8 cellular contexts compared by ENCODE assay signal in the genomic region with DNA sequence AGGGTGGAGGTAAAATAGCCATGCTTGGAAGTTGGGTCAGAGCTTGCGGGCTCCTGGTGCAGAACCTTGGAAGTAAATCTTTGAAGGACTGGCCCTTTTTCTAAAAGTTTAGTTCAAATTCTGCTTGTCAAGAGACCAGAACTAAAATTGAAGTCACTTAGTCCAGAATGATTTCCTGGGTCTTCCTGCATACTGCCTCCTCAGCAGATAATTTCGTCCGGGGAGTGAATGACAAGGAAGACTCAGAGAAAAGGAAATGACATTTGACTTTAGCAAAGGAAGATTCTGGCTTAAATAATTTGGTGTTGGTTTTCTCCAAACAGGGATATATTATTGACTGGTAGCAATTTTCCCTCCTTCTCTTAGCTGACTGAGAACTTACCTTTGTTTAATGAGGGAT. TPM values are rescaled to one million over a fixed set of nuclear protein-coding genes. Genes with fewer than 3 reads are reported as not detected.
DNase-seq lines count a peak whose midpoint lies in the region; ATAC-seq, FAIRE-seq and TF ChIP-seq lines count a peak whose summit lies in the region.

No MANE protein-coding gene starts in this region.

- H2AFZ ChIP-seq in K562 (ENCODE audit: low read depth, low read length) (no peak overlapping the region), mesenchymal stem cell (ENCODE audit: low read depth, low read length) (no peak overlapping the region)

- H4K8ac ChIP-seq in mesenchymal stem cell (ENCODE audit: low read length): no peak overlapping the region

- no peak overlapping the region for H3K23ac ChIP-seq in mesenchymal stem cell (ENCODE audit: low read length in 2 of 2)

- POLR2A ChIA-PET in K562 (lab: Yijun Ruan, JAX): interaction anchor here (0.9 to 1.1 kb wide), 3 partner anchors 8 to 273 kb away, joined by 3 to 4 read pairs (median 4); no protein-coding TSS in a partner anchor
- POLR2A ChIA-PET in HEK293T (lab: Yijun Ruan, JAX): no interaction called here

- H2BK15ac ChIP-seq in mesenchymal stem cell (ENCODE audit: low read depth, poor library complexity, severe bottlenecking): no peak overlapping the region

- no peaks in the 10 kb centered on the region for H3K27me3 ChIP-seq in left ventricle myocardium inferior (ENCODE audit: low read depth)
- peaks cover 0 to 7% of the 10 kb centered on the region in 2 experiments; a peak in 1 of 5 replicates for H3K27me3 ChIP-seq in K562 (ENCODE audit: control insufficient read depth in 2 of 2, insufficient read depth in 2 of 2, low read length in 2 of 2)
- no peaks in the 10 kb centered on the region for H3K27me3 ChIP-seq in mesenchymal stem cell (ENCODE audit: control insufficient read depth in 1 of 2, insufficient read depth in 1 of 2, low read length in 2 of 2)

- no peak for TF ChIP-seq RAD21 in K562 (CRISPR knock-in tag; conservative IDR thresholded peaks at IDR 0.05 in 1 of 2, IDR thresholded peaks at IDR 0.05 in 1 of 2)

- no peak for FAIRE-seq in K562 (lab: Jason Lieb, UNC)

- no peak overlapping the region for H3K18ac ChIP-seq in mesenchymal stem cell (ENCODE audit: low read depth in 1 of 2, low read length in 2 of 2)

- no peak overlapping the region for H3K4ac ChIP-seq in mesenchymal stem cell (ENCODE audit: low read depth in 1 of 2, low read length in 2 of 2)

- H3K4me3 ChIP-seq in left ventricle myocardium inferior (peak overlapping the region; percentile 100), K562 (peak overlapping the region; percentile 89), mesenchymal stem cell (ENCODE audit: insufficient read depth in 1 of 2, low read depth in 1 of 2, low read length in 2 of 2) (peak overlapping the region in 1 of 2 experiments; percentile 99), urinary bladder (ENCODE audit: low read depth, low read length) (peak overlapping the region; percentile 75)

- peaks cover 13% of the 10 kb centered on the region; the same call in 1 of the 2 replicates for H4K20me1 ChIP-seq in K562 (replicated peaks; ENCODE audit: control insufficient read depth, insufficient read depth, low read length)

- H3K14ac ChIP-seq in mesenchymal stem cell (ENCODE audit: low read length in 2 of 2): no peak overlapping the region

- H3K9me1 ChIP-seq in K562 (ENCODE audit: control insufficient read depth, insufficient read depth, low read length): no peaks in the 10 kb centered on the region

- H3K36me3 ChIP-seq in left ventricle myocardium inferior (no peaks in the 10 kb centered on the region), K562 (ENCODE audit: control insufficient read depth, insufficient read depth, low read length) (peaks cover 25% of the 10 kb centered on the region), mesenchymal stem cell (ENCODE audit: control insufficient read depth in 1 of 2, insufficient read depth in 2 of 2, low read depth in 1 of 2, low read length in 2 of 2) (peaks cover 5 to 13% of the 10 kb centered on the region in 2 experiments), urinary bladder (ENCODE audit: insufficient read depth) (no peaks in the 10 kb centered on the region)

- TF ChIP-seq EP300 in K562 (IDR thresholded peaks at IDR 0.05; ENCODE audit: low read length): no peak

- peaks cover 60% of the 10 kb centered on the region for H3K79me2 ChIP-seq in K562 (ENCODE audit: control insufficient read depth, insufficient read depth, low read length)

- no peak for TF ChIP-seq POLR2A in K562 (conservative IDR thresholded peaks at IDR 0.05)

- no peak for DNase-seq in left ventricle myocardium inferior
- DNase-seq in cardiac septum (ENCODE audit: low spot score): no peak
- no peak for DNase-seq in K562 (ENCODE audit: extremely low read depth in 1 of 4, low spot score in 3 of 4)
- DNase-seq in mesenchymal stem cell: no peak
- DNase-seq in HEK293T (ENCODE audit: extremely low spot score): no peak
- DNase-seq in NAMALWA (ENCODE audit: low spot score): no peak

- H2BK12ac ChIP-seq in mesenchymal stem cell (ENCODE audit: low read length in 2 of 2): no peak overlapping the region

- H2AK5ac ChIP-seq in mesenchymal stem cell (ENCODE audit: low read length, severe bottlenecking): no peak overlapping the region

- BruUV-seq in K562 (replicated peaks; lab: Mats Ljungman, UMichigan): no TSS peak

- H3K79me1 ChIP-seq in mesenchymal stem cell (replicated peaks; ENCODE audit: low read length, poor library complexity, severe bottlenecking): peaks cover 25% of the 10 kb centered on the region

- in situ Hi-C loops in K562 (cut with MboI): no loop called here

- no peak for ATAC-seq in K562
- ATAC-seq in HG03469 (IDR thresholded peaks at IDR 0.05; ENCODE audit: unreplicated experiment): no peak

- TF ChIP-seq CTCF in left ventricle myocardium inferior (IDR thresholded peaks at IDR 0.05; ENCODE audit: borderline replicate concordance): no peak
- no peak for TF ChIP-seq CTCF in K562 (IDR thresholded peaks at IDR 0.05 in 2 of 3, conservative IDR thresholded peaks at IDR 0.05 in 1 of 3; ENCODE audit: insufficient read depth in 2 of 3, low read depth in 1 of 3, low read length in 3 of 3)

- H2BK120ac ChIP-seq in mesenchymal stem cell (ENCODE audit: low read depth, low read length): no peak overlapping the region

- peaks cover 61% of the 10 kb centered on the region for H3K4me1 ChIP-seq in left ventricle myocardium inferior
- peaks cover 0 to 8% of the 10 kb centered on the region in 2 experiments; a peak in 2 of 5 replicates for H3K4me1 ChIP-seq in K562 (replicated peaks in 1 of 2; ENCODE audit: control insufficient read depth in 2 of 2, insufficient read depth in 2 of 2, low read length in 2 of 2)
- H3K4me1 ChIP-seq in mesenchymal stem cell (ENCODE audit: control insufficient read depth, insufficient read depth, low read depth, low read length): peaks cover 10% of the 10 kb centered on the region
- H3K4me1 ChIP-seq in urinary bladder (ENCODE audit: insufficient read depth): no peaks in the 10 kb centered on the region

- WGBS in K562 (ENCODE audit: insufficient coverage, low coverage, missing lambda C conversion rate): 51% methylated on average over 3 of the region's 3 CpGs
- WGBS in mesenchymal stem cell: 85% methylated on average over 3 of the region's 3 CpGs
- 73% methylated on average over 3 of the region's 3 CpGs for WGBS in urinary bladder

- peak overlapping the region; percentile 100 for H3K4me2 ChIP-seq in K562 (ENCODE audit: insufficient read depth, low read length)
- H3K4me2 ChIP-seq in mesenchymal stem cell (ENCODE audit: low read length, poor library complexity, severe bottlenecking): peak overlapping the region; percentile 91

- H2BK5ac ChIP-seq in mesenchymal stem cell (ENCODE audit: low read depth, low read length, poor library complexity, severe bottlenecking): no peak overlapping the region

- H3K27ac ChIP-seq in left ventricle myocardium inferior (replicated peaks) (no peak overlapping the region), K562 (ENCODE audit: extremely low read depth, low read depth, low read length) (no peak overlapping the region; the same call in 2 of the 3 replicates), mesenchymal stem cell (ENCODE audit: low read length, poor library complexity, severe bottlenecking) (no peak overlapping the region), urinary bladder (ENCODE audit: low read depth) (no peak overlapping the region)

- intact Hi-C loops in left ventricle myocardium inferior (cut with micrococcal nuclease): no loop called here
- intact Hi-C loops in cardiac septum (cut with DNase I): no loop called here
- intact Hi-C loops in K562 (cut with micrococcal nuclease): no loop called here

- H3K9me3 ChIP-seq in left ventricle myocardium inferior (replicated peaks): no peaks in the 10 kb centered on the region
- no peaks in the 10 kb centered on the region; the same call in 1 of the 2 replicates for H3K9me3 ChIP-seq in K562 (replicated peaks; ENCODE audit: control insufficient read depth, insufficient read depth, low read depth, low read length)
- H3K9me3 ChIP-seq in mesenchymal stem cell (ENCODE audit: control insufficient read depth, low read length): no peaks in the 10 kb centered on the region

- CTCF ChIA-PET in K562 (lab: Yijun Ruan, JAX; ENCODE audit: low intra/inter-chr PET ratio) (no interaction called here), HEK293T (lab: Yijun Ruan, JAX) (interaction anchor here (1.5 kb wide), 1 partner anchor 19 kb away, joined by 4 read pairs; no protein-coding TSS in a partner anchor)

- peak overlapping the region; percentile 97 to 100; a peak in 3 of 4 replicates for H3K9ac ChIP-seq in K562 (ENCODE audit: insufficient read depth in 1 of 2, low read depth in 2 of 2, low read length in 2 of 2)
- peak overlapping the region; percentile 100 for H3K9ac ChIP-seq in mesenchymal stem cell (ENCODE audit: low read length)

- H4K91ac ChIP-seq in mesenchymal stem cell (ENCODE audit: low read length): no peak overlapping the region

RNA-seq across cellular contexts. Expression of a gene that starts 1.2 kb away (rescaled TPM):
- 27.0 TPM for total RNA-seq in left ventricle myocardium inferior
- 31.6 TPM for total RNA-seq in cardiac septum
- 78.5 and 135 TPM in 2 replicates for total RNA-seq in K562 (2011; cell fraction: chromatin; rRNA removed; ENCODE audit: low replicate concordance)
- 130 and 142 TPM in 2 replicates for total RNA-seq in K562 (2011; cell fraction: nucleolus; rRNA removed)
- 113 and 145 TPM in 2 replicates for total RNA-seq in K562 (2011; cell fraction: nucleoplasm; rRNA removed)
- 14.5 and 22.1 TPM in 2 replicates for total RNA-seq in K562 (2014; rRNA removed)
- total RNA-seq in K562 (2014; rRNA removed; fragmentation: Illumina TruSeq; extraction: Trizol): 19.7 and 20.9 TPM in 2 replicates
- 25.6 and 29.2 TPM in 2 replicates for total RNA-seq in K562 (2015; rRNA removed; fragmentation: Illumina TruSeq; extraction: Trizol)
- 35.0 and 37.9 TPM in 2 replicates for total RNA-seq in K562 (2021)
- 39.7 and 54.8 TPM in 2 replicates for polyA plus RNA-seq in K562 (2011; rRNA removed)
- polyA plus RNA-seq in K562 (2011; cell fraction: cytosol; rRNA removed): 46.2 and 53.5 TPM in 2 replicates
- 53.7 and 73.9 TPM in 2 replicates for polyA plus RNA-seq in K562 (2011; cell fraction: nucleus; rRNA removed)
- 30.7 and 40.9 TPM in 2 replicates for polyA plus RNA-seq in K562 (2012)
- polyA plus RNA-seq in K562 (2014; fragmentation: Illumina TruSeq; extraction: Trizol): 41.0 and 46.3 TPM in 2 replicates
- polyA plus RNA-seq in K562 (2014; fragmentation: Nextera tagmentation; extraction: Ambion mirVana): 10 to 100 TPM; 15.9 to 20.2 TPM
- 26.9 and 30.2 TPM in 2 replicates for polyA plus RNA-seq in K562 (2014; rRNA removed)
- 45.1 and 50.0 TPM in 2 replicates for polyA minus RNA-seq in K562 (2011; rRNA and poly(A)+ RNA removed)
- polyA minus RNA-seq in K562 (2011; cell fraction: cytosol; rRNA and poly(A)+ RNA removed): 38.8 and 51.2 TPM in 2 replicates
- 41.9 and 70.4 TPM in 2 replicates for polyA minus RNA-seq in K562 (2011; cell fraction: nucleus; rRNA and poly(A)+ RNA removed)
- polyA plus RNA-seq in mesenchymal stem cell (2013, experiment 1 of 2): 84.0 TPM
- polyA plus RNA-seq in mesenchymal stem cell (2013, experiment 2 of 2): 82.0 TPM
- total RNA-seq in urinary bladder: 23.2 TPM
- polyA plus RNA-seq in urinary bladder: 36.3 TPM

RNA-seq across cellular contexts. Expression of a gene that starts 58.7 kb away (rescaled TPM):
- total RNA-seq in left ventricle myocardium inferior: 4.3 TPM
- 5.5 TPM for total RNA-seq in cardiac septum
- total RNA-seq in K562 (2011; cell fraction: chromatin; rRNA removed; ENCODE audit: low replicate concordance): not detected in 2 replicates
- not detected in 2 replicates for total RNA-seq in K562 (2011; cell fraction: nucleolus; rRNA removed)
- not detected in 2 replicates for total RNA-seq in K562 (2011; cell fraction: nucleoplasm; rRNA removed)
- total RNA-seq in K562 (2014; rRNA removed): 0.27 TPM in 1 of 2 replicates, not detected in the other
- total RNA-seq in K562 (2014; rRNA removed; fragmentation: Illumina TruSeq; extraction: Trizol): not detected in 2 replicates
- 0.38 and 0.51 TPM in 2 replicates for total RNA-seq in K562 (2015; rRNA removed; fragmentation: Illumina TruSeq; extraction: Trizol)
- total RNA-seq in K562 (2021): not detected in 2 replicates
- polyA plus RNA-seq in K562 (2011; rRNA removed): 0.04 TPM in 1 of 2 replicates, not detected in the other
- 0.01 and 0.07 TPM in 2 replicates for polyA plus RNA-seq in K562 (2011; cell fraction: cytosol; rRNA removed)
- polyA plus RNA-seq in K562 (2011; cell fraction: nucleus; rRNA removed): not detected in 2 replicates
- polyA plus RNA-seq in K562 (2012): 0.13 and 0.50 TPM in 2 replicates
- polyA plus RNA-seq in K562 (2014; fragmentation: Illumina TruSeq; extraction: Trizol): not detected in 2 replicates
- not detected for polyA plus RNA-seq in K562 (2014; fragmentation: Nextera tagmentation; extraction: Ambion mirVana)
- 0.09 TPM in 1 of 2 replicates, not detected in the other for polyA plus RNA-seq in K562 (2014; rRNA removed)
- 0.18 TPM in 1 of 2 replicates, not detected in the other for polyA minus RNA-seq in K562 (2011; rRNA and poly(A)+ RNA removed)
- not detected in 2 replicates for polyA minus RNA-seq in K562 (2011; cell fraction: cytosol; rRNA and poly(A)+ RNA removed)
- not detected in 2 replicates for polyA minus RNA-seq in K562 (2011; cell fraction: nucleus; rRNA and poly(A)+ RNA removed)
- polyA plus RNA-seq in mesenchymal stem cell (2013, experiment 1 of 2): not detected
- polyA plus RNA-seq in mesenchymal stem cell (2013, experiment 2 of 2): 0.03 TPM
- total RNA-seq in urinary bladder: 8.3 TPM
- polyA plus RNA-seq in urinary bladder: 12.2 TPM
